ENCODE assay signal across 32 cellular contexts in genomic region chr10:101273330-101273729, GRCh38. TPM values are rescaled to one million over a fixed set of nuclear protein-coding genes. Genes with fewer than 3 reads are reported as not detected.
"Had no signal": no experiment of that assay in that cellular context is flagged by ENCODE, and none has a peak within 500 bp of the region (broad histone marks: within the 10 kb centered on the region; RNA-seq: fewer than 3 reads in every experiment).

No MANE protein-coding gene starts in this region.

- DNase-seq: activated CD4-positive, alpha-beta memory T cell treated with anti-CD3 and anti-CD28 coated beads for 36 hours; activated CD4-positive, alpha-beta T cell treated with anti-CD3 and anti-CD28 coated beads, Interleukin-2, amount 10 ng/mL, durations not matched to agents 24 days and 14 days; activated CD4-positive, CD25-positive, alpha-beta regulatory T cell treated with anti-CD3 and anti-CD28 coated beads, Interleukin-2, amount 50 U/mL, for 72 hours; activated CD8-positive, alpha-beta memory T cell treated with anti-CD3 and anti-CD28 coated beads, Interleukin-2, amount 50 U/mL, for 4 hours; activated effector memory CD4-positive, alpha-beta T cell treated with anti-CD3 and anti-CD28 coated beads, Interleukin-2, amount 50 U/mL, for 16 hours; activated naive CD4-positive, alpha-beta T cell treated with anti-CD3 and anti-CD28 coated beads for 36 hours; activated naive CD8-positive, alpha-beta T cell treated with anti-CD3 and anti-CD28 coated beads for 36 hours; activated T-cell treated with anti-CD3 and anti-CD28 coated beads, Interleukin-2, amount 50 U/mL, for 1 hour; adrenal gland; aorta; body of pancreas; dorsolateral prefrontal cortex; effector memory CD4-positive, alpha-beta T cell; erythroblast; foreskin fibroblast; heart right ventricle; midbrain; naive thymus-derived CD8-positive, alpha-beta T cell; nucleus accumbens; right cardiac atrium; stimulated activated CD4-positive, alpha-beta T cell treated with anti-CD3 and anti-CD28 coated beads, Interleukin-4, amount 100 ng/mL, for 24 hours; T-helper 17 cell; T1000; upper lobe of left lung; WERI-Rb-1 had no signal

- H3K36me3 ChIP-seq: adrenal gland, heart right ventricle, upper lobe of left lung, WERI-Rb-1 had no signal

- H3K27ac ChIP-seq: adrenal gland, body of pancreas, coronary artery, dorsolateral prefrontal cortex, heart right ventricle, skin epidermis, upper lobe of left lung, WERI-Rb-1 had no signal

- H3K27me3 ChIP-seq: body of pancreas, upper lobe of left lung had no signal

- H3K4me3 ChIP-seq: adrenal gland, body of pancreas, coronary artery, dorsolateral prefrontal cortex, heart right ventricle, skin epidermis, upper lobe of left lung had no signal

- H3K4me1 ChIP-seq: adrenal gland, body of pancreas, heart right ventricle, upper lobe of left lung had no signal

- H3K9me3 ChIP-seq: adrenal gland, body of pancreas, heart right ventricle, upper lobe of left lung had no signal

- ATAC-seq: body of pancreas; naive thymus-derived CD8-positive, alpha-beta T cell; stimulated activated effector memory CD8-positive, alpha-beta T cell treated with anti-CD3 and anti-CD28 coated beads, Interleukin-12 subunit alpha, Interleukin-12 subunit beta, amount 100 ng/mL, for 72 hours; T-helper 17 cell had no signal

RNA-seq across cellular contexts. Expression of gene LBX1, which starts 44.1 kb away (rescaled TPM):
- total RNA-seq: activated CD4-positive, alpha-beta memory T cell treated with anti-CD3 and anti-CD28 coated beads for 36 hours; activated CD4-positive, alpha-beta T cell treated with anti-CD3 and anti-CD28 coated beads, Interleukin-2, amount 10 ng/mL, durations not matched to agents 24 days and 14 days; activated CD8-positive, alpha-beta memory T cell treated with anti-CD3 and anti-CD28 coated beads for 36 hours; activated naive CD4-positive, alpha-beta T cell treated with anti-CD3 and anti-CD28 coated beads for 36 hours; activated naive CD8-positive, alpha-beta T cell treated with anti-CD3 and anti-CD28 coated beads for 36 hours; activated T-helper 1 cell treated with anti-CD3 and anti-CD28 coated beads, Interleukin-12 subunit alpha, Interleukin-12 subunit beta, Interleukin-2, Interleukin-4 antibody, amounts not matched to agents 30 ng/mL and 10 ng/mL and 1 ng/mL, durations not matched to agents 14 hours and 24 hours and 36 hours; aorta; body of pancreas; heart right ventricle; lower leg skin; naive thymus-derived CD8-positive, alpha-beta T cell; right cardiac atrium; subcutaneous adipose tissue; T-helper 17 cell had no signal
- polyA plus RNA-seq: adrenal gland; aorta; heart right ventricle; naive thymus-derived CD8-positive, alpha-beta T cell; right cardiac atrium had no signal
